8 cellular contexts compared by ENCODE assay signal in genomic region chr2:231597014-231597611, GRCh38. TPM values are rescaled to one million over a fixed set of nuclear protein-coding genes. Genes with fewer than 3 reads are reported as not detected.
DNase-seq lines count a peak whose midpoint lies in the region; ATAC-seq and TF ChIP-seq lines count a peak whose summit lies in the region.
"Had no signal": no experiment of that assay in that cellular context is flagged by ENCODE, and none has a peak within 500 bp of the region (broad histone marks: within the 10 kb centered on the region; RNA-seq: fewer than 3 reads in every experiment).

No MANE protein-coding gene starts in this region.

- no peaks in the 10 kb centered on the region for H3K36me3 ChIP-seq in uterus
- H3K36me3 ChIP-seq: prostate gland had no signal

- H3K4me3 ChIP-seq in uterus = no peak overlapping the region
- H3K4me3 ChIP-seq: prostate gland had no signal

- no peak for TF ChIP-seq POLR2A in uterus (IDR thresholded peaks at IDR 0.05)

- no peaks in the 10 kb centered on the region for H3K27me3 ChIP-seq in uterus

- peak; percentile 85 for DNase-seq in NOMO-1 treated with DMSO at 0.1 percent for 48 hours (lab: John Stamatoyannopoulos, UW; ENCODE audit: unreplicated experiment)
- peak; percentile 43 for DNase-seq in hepatic stellate cell (ENCODE audit: low spot score)
- DNase-seq in uterus = peak in 1 of 2 donors; percentile 78
- DNase-seq in NCI-H1092 (lab: John Stamatoyannopoulos, UW) = no peak
- no peak for DNase-seq in HuH-7 (ENCODE audit: low spot score)
- no peak for DNase-seq in NK-92 treated with Interleukin-12 subunit alpha and Interleukin-12 subunit beta, amount 100 ng/mL, for 24 hours (lab: John Stamatoyannopoulos, UW)

- H3K4me1 ChIP-seq in uterus = peaks cover 0 to 6% of the 10 kb centered on the region in 2 donors
- H3K4me1 ChIP-seq: prostate gland had no signal

- peak; percentile 59 for ATAC-seq in GM21526 (IDR thresholded peaks at IDR 0.05; ENCODE audit: low FRiP score, unreplicated experiment)

- H3K27ac ChIP-seq in uterus = peak overlapping the region; percentile 41 to 46
- H3K27ac ChIP-seq: prostate gland had no signal

- H3K9me3 ChIP-seq in uterus = no peaks in the 10 kb centered on the region
- H3K9me3 ChIP-seq: prostate gland had no signal

- no peak for TF ChIP-seq CTCF in uterus (IDR thresholded peaks at IDR 0.05)

- intact Hi-C loops in uterus (cut with DNase I; ENCODE audit: low total_unique reads) = loop anchor here (10.0 kb wide), 1 partner anchor 62 kb away; the partner anchor contains the start of gene NMUR1

RNA-seq across cellular contexts. Expression of gene TEX44, which starts 4.4 kb away (rescaled TPM):
- not detected for total RNA-seq in uterus

Comparison
In these comparisons a context has a peak if more than half of its experiments do, and no peak if none do; other contexts are left out.
1. DNase-seq: peak in NOMO-1 treated with DMSO at 0.1 percent for 48 hours (single experiment) and hepatic stellate cell (single experiment); none in NCI-H1092 (single experiment), HuH-7 (single experiment) and NK-92 treated with Interleukin-12 subunit alpha and Interleukin-12 subunit beta, amount 100 ng/mL, for 24 hours (single experiment).